27 cellular contexts compared by ENCODE assay signal in the genomic region with DNA sequence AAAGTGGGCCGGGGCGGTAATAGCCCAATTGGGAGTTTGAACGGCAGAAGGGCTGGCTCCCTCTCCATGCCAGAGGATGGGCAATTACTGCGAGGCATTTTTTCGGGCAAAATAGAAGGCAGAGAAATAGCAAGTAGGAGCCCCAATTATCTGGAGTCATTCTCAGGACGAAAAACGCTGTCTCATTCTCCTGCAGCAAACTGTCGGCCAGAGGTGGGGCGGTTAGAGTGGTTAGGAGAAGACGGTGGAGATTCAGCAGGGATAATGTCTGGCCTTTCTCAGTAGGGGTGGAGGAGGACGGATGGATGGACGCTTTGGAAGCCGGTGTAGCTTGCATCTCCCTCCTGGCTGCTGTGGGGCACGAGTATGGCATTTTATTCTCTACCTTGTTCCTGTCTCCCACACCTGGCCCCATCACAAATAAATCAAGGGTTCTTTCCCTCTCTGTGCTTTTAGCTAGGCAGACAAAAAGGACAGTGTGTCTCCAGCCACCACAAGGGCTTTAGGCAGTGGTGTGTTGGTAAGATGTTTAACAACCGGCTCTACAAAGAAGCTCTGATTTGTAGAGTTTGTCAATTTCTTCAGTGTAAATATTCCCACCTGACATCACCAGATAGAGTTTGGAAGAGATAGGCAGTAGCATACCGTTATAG.
"Had no signal": no experiment of that assay in that cellular context is flagged by ENCODE, and none has a peak within 500 bp of the region (broad histone marks: within the 10 kb centered on the region; RNA-seq: fewer than 3 reads in every experiment).

No MANE protein-coding gene starts in this region.

- H3K36me3 ChIP-seq: SJSA1 had no signal

- H3K4me3 Mint-ChIP-seq: activated B cell treated with CpG ODN at 0.5 μM for 24 hours; activated CD4-positive, alpha-beta T cell treated with anti-CD3 and anti-CD28 coated beads, Interleukin-2, amount 10 ng/mL, durations not matched to agents 24 days and 14 days; activated CD8-positive, alpha-beta memory T cell treated with anti-CD3 and anti-CD28 coated beads, Interleukin-2, amount 10 ng/mL, durations not matched to agents 7 days and 5 days; activated naive CD8-positive, alpha-beta T cell treated with anti-CD3 and anti-CD28 coated beads, Interleukin-2, amount 50 U/mL, for 24 hours; activated T-cell treated with anti-CD3 and anti-CD28 coated beads, Interleukin-2, amount 50 U/mL, for 24 hours; T-helper 1 cell treated with Interleukin-12 subunit alpha and Interleukin-12 subunit beta and Interleukin-4 antibody, amounts not matched to agents 30 μg/mL and 1 μg/mL, for 36 hours had no signal

- ATAC-seq: activated CD8-positive, alpha-beta memory T cell treated with anti-CD3 and anti-CD28 coated beads, Interleukin-2, amount 10 ng/mL, durations not matched to agents 7 days and 5 days; activated naive CD4-positive, alpha-beta T cell treated with anti-CD3 and anti-CD28 coated beads, Interleukin-2, amount 50 U/mL, for 72 hours; activated naive CD8-positive, alpha-beta T cell treated with anti-CD3 and anti-CD28 coated beads, Interleukin-2, amount 50 U/mL, for 24 hours; Panc1; SK-N-SH treated with all-trans-retinoic acid at 6 μM for 48 hours had no signal

- H3K4me1 ChIP-seq: SJSA1 had no signal

- H3K9me3 ChIP-seq: SJSA1 had no signal

- H3K27ac ChIP-seq: RWPE1, SJSA1 had no signal

- H3K4me1 Mint-ChIP-seq: activated B cell treated with CpG ODN at 0.5 μM for 24 hours; activated CD4-positive, alpha-beta T cell treated with anti-CD3 and anti-CD28 coated beads, Interleukin-2, amount 10 ng/mL, durations not matched to agents 24 days and 14 days; activated CD8-positive, alpha-beta memory T cell treated with anti-CD3 and anti-CD28 coated beads, Interleukin-2, amount 10 ng/mL, durations not matched to agents 7 days and 5 days; activated naive CD8-positive, alpha-beta T cell treated with anti-CD3 and anti-CD28 coated beads, Interleukin-2, amount 50 U/mL, for 24 hours had no signal

- H3K4me3 ChIP-seq: SJSA1 had no signal

- H3K27ac Mint-ChIP-seq: activated B cell treated with CpG ODN at 0.5 μM for 24 hours; activated CD4-positive, alpha-beta T cell treated with anti-CD3 and anti-CD28 coated beads, Interleukin-2, amount 10 ng/mL, durations not matched to agents 24 days and 14 days; activated CD8-positive, alpha-beta memory T cell treated with anti-CD3 and anti-CD28 coated beads, Interleukin-2, amount 10 ng/mL, durations not matched to agents 7 days and 5 days; activated naive CD4-positive, alpha-beta T cell treated with anti-CD3 and anti-CD28 coated beads, Interleukin-2, amount 50 U/mL, for 72 hours; activated naive CD8-positive, alpha-beta T cell treated with anti-CD3 and anti-CD28 coated beads, Interleukin-2, amount 50 U/mL, for 24 hours; activated T-cell treated with anti-CD3 and anti-CD28 coated beads, Interleukin-2, amount 50 U/mL, for 24 hours; T-helper 1 cell treated with Interleukin-12 subunit alpha and Interleukin-12 subunit beta and Interleukin-4 antibody, amounts not matched to agents 30 μg/mL and 1 μg/mL, for 36 hours had no signal

- H3K9me3 Mint-ChIP-seq: activated CD4-positive, alpha-beta T cell treated with anti-CD3 and anti-CD28 coated beads, Interleukin-2, amount 10 ng/mL, durations not matched to agents 24 days and 14 days had no signal

- DNase-seq: activated B cell treated with CpG ODN at 0.5 μM for 24 hours; activated CD4-positive, alpha-beta T cell treated with anti-CD3 and anti-CD28 coated beads for 1 hour; activated CD4-positive, alpha-beta T cell treated with anti-CD3 and anti-CD28 coated beads, Interleukin-2, amount 10 ng/mL, durations not matched to agents 24 days and 14 days; activated CD4-positive, alpha-beta T cell treated with anti-CD3 and anti-CD28 coated beads, Interleukin-2, amount 50 U/mL, for 48 hours; activated CD8-positive, alpha-beta memory T cell treated with anti-CD3 and anti-CD28 coated beads, Interleukin-2, amount 10 ng/mL, durations not matched to agents 7 days and 5 days; activated effector memory CD4-positive, alpha-beta T cell treated with anti-CD3 and anti-CD28 coated beads, Interleukin-2, amount 50 U/mL, for 16 hours; activated naive CD4-positive, alpha-beta T cell treated with Interleukin-2 at 50 U/mL for 16 hours; activated naive CD8-positive, alpha-beta T cell treated with anti-CD3 and anti-CD28 coated beads, Interleukin-2, amount 50 U/mL, for 24 hours; activated T-cell treated with anti-CD3 and anti-CD28 coated beads, Interleukin-2, amount 50 U/mL, for 24 hours; amniotic stem cell; KG1; NCI-H1092; NCI-H1417 treated with DMSO at 0.1 percent for 48 hours; NCI-H1694; NCI-H2029; NCI-H2107; NCI-H446; NCI-H524; Right ventricle myocardium superior; SW 1271 had no signal

- H3K36me3 Mint-ChIP-seq: activated CD8-positive, alpha-beta memory T cell treated with anti-CD3 and anti-CD28 coated beads, Interleukin-2, amount 10 ng/mL, durations not matched to agents 7 days and 5 days; brain had no signal
